8 cellular contexts compared by ENCODE assay signal in genomic region chr17:48907713-48908046, GRCh38. TPM values are rescaled to one million over a fixed set of nuclear protein-coding genes. Genes with fewer than 3 reads are reported as not detected.
DNase-seq lines count a peak whose midpoint lies in the region; ATAC-seq and TF ChIP-seq lines count a peak whose summit lies in the region.

No MANE protein-coding gene starts in this region.

- H3K4me2 ChIP-seq in PC-3 (ENCODE audit: low read length), result peak overlapping the region; percentile 89

- H3K36me3 ChIP-seq in PC-3 (ENCODE audit: low read depth, low read length), result peaks cover 24% of the 10 kb centered on the region
- H3K36me3 ChIP-seq in duodenal mucosa (ENCODE audit: control insufficient read depth in 1 of 2, insufficient read depth in 2 of 2, low read length in 2 of 2), result peaks cover 5 to 22% of the 10 kb centered on the region in 2 donors
- H3K36me3 ChIP-seq in muscle layer of duodenum (ENCODE audit: control insufficient read depth in 1 of 2, insufficient read depth in 2 of 2, low read length in 2 of 2), result peaks cover 1 to 12% of the 10 kb centered on the region in 2 donors

- ATAC-seq in PC-3, result peak; percentile 2; the same call in 1 of the 2 replicates
- ATAC-seq in HG03571 (IDR thresholded peaks at IDR 0.05; ENCODE audit: unreplicated experiment), result no peak
- ATAC-seq in GM19452 (IDR thresholded peaks at IDR 0.05; ENCODE audit: unreplicated experiment), result no peak
- no peak for ATAC-seq in HG02571 (IDR thresholded peaks at IDR 0.05; ENCODE audit: unreplicated experiment)

- H3K79me2 ChIP-seq in PC-3 (ENCODE audit: low read length), result peaks cover 49% of the 10 kb centered on the region

- H3K4me1 ChIP-seq in PC-3 (ENCODE audit: insufficient read depth, low read length), result peaks cover 36% of the 10 kb centered on the region
- peaks cover 28 to 32% of the 10 kb centered on the region in 2 donors for H3K4me1 ChIP-seq in duodenal mucosa (ENCODE audit: control insufficient read depth in 1 of 2, insufficient read depth in 2 of 2, low read length in 2 of 2)
- H3K4me1 ChIP-seq in muscle layer of duodenum (ENCODE audit: control insufficient read depth in 1 of 2, insufficient read depth in 2 of 2, low read length in 2 of 2), result peaks cover 8 to 38% of the 10 kb centered on the region in 2 donors

- H3F3A ChIP-seq in PC-3 (ENCODE audit: low read length, unreplicated experiment), result no peaks in the 10 kb centered on the region

- no peak for TF ChIP-seq CTCF in PC-3 (conservative IDR thresholded peaks at IDR 0.05; ENCODE audit: low read depth, low read length)

- no peaks in the 10 kb centered on the region for H3K9me2 ChIP-seq in PC-3 (replicated peaks; ENCODE audit: low read length)

- H3K9me3 Mint-ChIP-seq in activated T-cell treated with anti-CD3 and anti-CD28 coated beads, Interleukin-2, amount 50 U/mL, for 24 hours, result no peaks in the 10 kb centered on the region

- no peaks in the 10 kb centered on the region for H3K9me3 ChIP-seq in PC-3 (ENCODE audit: low read length)
- no peaks in the 10 kb centered on the region for H3K9me3 ChIP-seq in duodenal mucosa (ENCODE audit: control insufficient read depth in 1 of 2, low read length in 2 of 2)
- no peaks in the 10 kb centered on the region for H3K9me3 ChIP-seq in muscle layer of duodenum (ENCODE audit: control insufficient read depth in 1 of 2, low read length in 2 of 2)

- peaks cover 44% of the 10 kb centered on the region for H3K4me1 Mint-ChIP-seq in activated T-cell treated with anti-CD3 and anti-CD28 coated beads, Interleukin-2, amount 50 U/mL, for 24 hours (ENCODE audit: low read depth)

- H3K9ac ChIP-seq in PC-3 (ENCODE audit: low read length), result peak overlapping the region; percentile 94
- peak overlapping the region; percentile 77 to 89 for H3K9ac ChIP-seq in duodenal mucosa (ENCODE audit: low read depth in 1 of 2, low read length in 2 of 2)

- BruUV-seq in PC-3 (replicated peaks; lab: Mats Ljungman, UMichigan), result TSS peak; percentile 95

- CTCF ChIA-PET in PC-3 (lab: Charles Lee), result interaction anchor here (0.5 to 1.6 kb wide), 4 partner anchors 15 to 1376 kb away, joined by 3 to 9 read pairs (median 4); partner anchors contain the start of gene ATP5MC1

- H3K27ac ChIP-seq in PC-3 (ENCODE audit: low read length), result peak overlapping the region; percentile 74
- H3K27ac ChIP-seq in duodenal mucosa (ENCODE audit: low read depth, low read length), result peak overlapping the region; percentile 83
- H3K27ac ChIP-seq in muscle layer of duodenum (ENCODE audit: low read length), result peak overlapping the region; percentile 86

- H2AFZ ChIP-seq in PC-3 (ENCODE audit: low read length), result peak overlapping the region; percentile 78

- peaks cover 42% of the 10 kb centered on the region for H3K36me3 Mint-ChIP-seq in activated T-cell treated with anti-CD3 and anti-CD28 coated beads, Interleukin-2, amount 50 U/mL, for 24 hours (ENCODE audit: low read depth)

- intact Hi-C loops in PC-3 (cut with micrococcal nuclease), result loop anchor here (1.0 kb wide), 1 partner anchor 15 kb away; the partner anchor contains the start of gene ATP5MC1

- DNase-seq in activated T-cell treated with anti-CD3 and anti-CD28 coated beads, Interleukin-2, amount 50 U/mL, for 24 hours, result no peak
- no peak for DNase-seq in activated T-cell treated with anti-CD3 and anti-CD28 coated beads, Interleukin-2, amount 50 U/mL, for 1 hour
- DNase-seq in PC-3, result peak; percentile 47

- peak overlapping the region; percentile 95 for H3K27ac Mint-ChIP-seq in activated T-cell treated with anti-CD3 and anti-CD28 coated beads, Interleukin-2, amount 50 U/mL, for 24 hours

- H3K27me3 ChIP-seq in PC-3 (ENCODE audit: low read length) (no peaks in the 10 kb centered on the region), duodenal mucosa (ENCODE audit: control insufficient read depth in 1 of 2, insufficient read depth in 2 of 2, low read length in 2 of 2) (no peaks in the 10 kb centered on the region), muscle layer of duodenum (ENCODE audit: low read depth, low read length) (no peaks in the 10 kb centered on the region)

- H3K4me3 Mint-ChIP-seq in activated T-cell treated with anti-CD3 and anti-CD28 coated beads, Interleukin-2, amount 50 U/mL, for 24 hours, result peak overlapping the region; percentile 91

- H3K27me3 Mint-ChIP-seq in activated T-cell treated with anti-CD3 and anti-CD28 coated beads, Interleukin-2, amount 50 U/mL, for 24 hours, result no peaks in the 10 kb centered on the region

- peaks cover 34% of the 10 kb centered on the region for H4K20me1 ChIP-seq in PC-3 (ENCODE audit: low read length)

- H3K4me3 ChIP-seq in PC-3 (ENCODE audit: low read length), result peak overlapping the region; percentile 85
- H3K4me3 ChIP-seq in duodenal mucosa (ENCODE audit: low read depth in 1 of 2, low read length in 2 of 2), result peak overlapping the region; percentile 84 to 94
- peak overlapping the region; percentile 63 to 75 for H3K4me3 ChIP-seq in muscle layer of duodenum (ENCODE audit: low read depth in 1 of 2, low read length in 2 of 2)

- POLR2A ChIA-PET in PC-3 (lab: Charles Lee; ENCODE audit: unreplicated experiment), result interaction anchor here (0.6 kb wide), 2 partner anchors 37 to 757 kb away, joined by 4 to 6 read pairs; partner anchors contain the start of gene SNF8

RNA-seq across cellular contexts. Expression of gene UBE2Z, which starts 0.5 kb away (rescaled TPM):
- 131 and 144 TPM in 2 replicates for total RNA-seq in PC-3 (2014; rRNA removed)

RNA-seq across cellular contexts. Expression of gene ATP5MC1, which starts 15.1 kb away (rescaled TPM):
- total RNA-seq in PC-3 (2014; rRNA removed), result 192 and 265 TPM in 2 replicates

RNA-seq across cellular contexts. Expression of gene SNF8, which starts 37.0 kb away (rescaled TPM):
- total RNA-seq in PC-3 (2014; rRNA removed), result 278 TPM in 2 replicates
